ENCODE assay signal across 36 cellular contexts in the genomic region with DNA sequence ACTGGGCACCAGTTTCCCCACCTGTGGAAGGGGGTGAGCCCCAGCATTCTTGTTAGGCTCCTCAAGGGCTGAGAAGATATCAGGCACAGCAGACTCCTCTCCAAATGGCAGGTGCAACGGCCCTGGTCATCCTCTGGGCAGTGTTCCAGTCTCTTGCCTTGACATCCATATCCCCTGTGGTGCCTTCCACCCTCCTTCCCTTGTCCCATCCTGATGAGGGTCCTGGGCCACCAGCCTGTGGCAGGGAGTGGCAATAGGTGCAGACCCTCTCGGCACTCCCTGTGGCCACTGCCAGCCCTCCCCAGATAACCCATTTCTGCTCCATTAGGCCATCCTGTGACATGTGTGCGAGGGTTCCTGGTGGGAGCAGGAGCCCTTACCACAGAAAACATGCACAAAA.
"Had no signal": no experiment of that assay in that cellular context is flagged by ENCODE, and none has a peak within 500 bp of the region (broad histone marks: within the 10 kb centered on the region; RNA-seq: fewer than 3 reads in every experiment).

No MANE protein-coding gene starts in this region.

- H3K9me3 ChIP-seq: esophagus squamous epithelium, gastroesophageal sphincter had no signal

- H3K27me3 Mint-ChIP-seq: activated B cell treated with CpG ODN at 0.5 μM for 24 hours; activated naive CD8-positive, alpha-beta T cell had no signal

- H3K4me1 ChIP-seq: esophagus squamous epithelium, gastroesophageal sphincter had no signal

- H3K36me3 ChIP-seq: brain microvascular endothelial cell, esophagus squamous epithelium, gastroesophageal sphincter, WERI-Rb-1 had no signal

- H3K4me1 Mint-ChIP-seq: activated B cell treated with CpG ODN at 0.5 μM for 24 hours; activated T-helper 17 cell treated with anti-CD3 and anti-CD28 coated beads, Interleukin-2, amount 50 U/mL, for 72 hours; central memory CD8-positive, alpha-beta T cell had no signal

- FAIRE-seq: astrocyte, bronchial epithelial cell, colon, endometrium, endothelial cell of umbilical vein had no signal

- ATAC-seq: activated CD4-positive, CD25-positive, alpha-beta regulatory T cell treated with anti-CD3 and anti-CD28 coated beads, Interleukin-2, amount 50 U/mL, for 24 hours; activated CD8-positive, alpha-beta T cell treated with anti-CD3 and anti-CD28 coated beads for 36 hours; activated T-cell treated with anti-CD3 and anti-CD28 coated beads, Interleukin-2, amount 50 U/mL, for 4 hours; activated T-helper 17 cell treated with anti-CD3 and anti-CD28 coated beads, Interleukin-2, amount 50 U/mL, for 72 hours; effector memory CD8-positive, alpha-beta T cell; gastroesophageal sphincter; T-helper 17 cell had no signal

- H3K36me3 Mint-ChIP-seq: activated naive CD8-positive, alpha-beta T cell had no signal

- H3K4me3 Mint-ChIP-seq: activated B cell treated with CpG ODN at 0.5 μM for 24 hours; activated CD8-positive, alpha-beta T cell treated with anti-CD3 and anti-CD28 coated beads for 36 hours; activated naive CD8-positive, alpha-beta T cell; activated T-cell treated with anti-CD3 and anti-CD28 coated beads, Interleukin-2, amount 50 U/mL, for 4 hours; activated T-helper 17 cell treated with anti-CD3 and anti-CD28 coated beads, Interleukin-2, amount 50 U/mL, for 72 hours; central memory CD8-positive, alpha-beta T cell; effector memory CD8-positive, alpha-beta T cell; T-helper 17 cell; T-helper 2 cell treated with Interferon-gamma antibody and Interleukin-4, amounts not matched to agents 5 μg/mL and 100 μg/mL, for 36 hours had no signal

- H3K4me3 ChIP-seq: esophagus squamous epithelium, gastroesophageal sphincter had no signal

- DNase-seq: activated B cell treated with CpG ODN at 0.5 μM for 24 hours; activated CD4-positive, alpha-beta T cell treated with anti-CD3 and anti-CD28 coated beads for 48 hours; activated CD4-positive, alpha-beta T cell treated with anti-CD3 and anti-CD28 coated beads, Interleukin-2, amount 50 U/mL, for 1 hour; activated CD4-positive, alpha-beta T cell treated with anti-CD3 and anti-CD28 coated beads, Interleukin-2, amount 50 U/mL, for 48 hours; activated CD8-positive, alpha-beta memory T cell treated with anti-CD3 and anti-CD28 coated beads for 24 hours; activated CD8-positive, alpha-beta T cell treated with anti-CD3 and anti-CD28 coated beads for 36 hours; activated effector memory CD4-positive, alpha-beta T cell treated with Interleukin-2 at 50 U/mL for 16 hours; activated gamma-delta T cell treated with Interleukin-2 at 50 U/mL for 16 hours; activated naive CD4-positive, alpha-beta T cell treated with anti-CD3 and anti-CD28 coated beads, Interleukin-2, amount 50 U/mL, for 16 hours; activated naive CD4-positive, alpha-beta T cell treated with Interleukin-2 at 50 U/mL for 16 hours; activated T-cell treated with anti-CD3 and anti-CD28 coated beads, Interleukin-2, amount 50 U/mL, for 4 hours; amniotic stem cell; anterior cingulate cortex; brain microvascular endothelial cell; cortex of kidney; dermis blood vessel endothelial cell; effector CD4-positive, alpha-beta T cell; effector memory CD8-positive, alpha-beta T cell; esophagus squamous epithelium; foreskin melanocyte; T-helper 1 cell; T-helper 17 cell; T1000; WERI-Rb-1 had no signal

- H3K27ac ChIP-seq: brain microvascular endothelial cell, epithelial cell of prostate, esophagus squamous epithelium, gastroesophageal sphincter, WERI-Rb-1 had no signal

- H3K9me3 Mint-ChIP-seq: activated B cell treated with CpG ODN at 0.5 μM for 24 hours; activated CD8-positive, alpha-beta T cell treated with anti-CD3 and anti-CD28 coated beads for 36 hours; activated T-cell treated with anti-CD3 and anti-CD28 coated beads, Interleukin-2, amount 50 U/mL, for 4 hours; activated T-helper 17 cell treated with anti-CD3 and anti-CD28 coated beads, Interleukin-2, amount 50 U/mL, for 72 hours; central memory CD8-positive, alpha-beta T cell; effector memory CD8-positive, alpha-beta T cell; T-helper 2 cell treated with Interferon-gamma antibody and Interleukin-4, amounts not matched to agents 5 μg/mL and 100 μg/mL, for 36 hours had no signal

- H3K27ac Mint-ChIP-seq: activated B cell treated with CpG ODN at 0.5 μM for 24 hours; activated CD8-positive, alpha-beta T cell treated with anti-CD3 and anti-CD28 coated beads for 36 hours; activated naive CD8-positive, alpha-beta T cell; activated T-helper 17 cell treated with anti-CD3 and anti-CD28 coated beads, Interleukin-2, amount 50 U/mL, for 72 hours; T-helper 17 cell; T-helper 2 cell treated with Interferon-gamma antibody and Interleukin-4, amounts not matched to agents 5 μg/mL and 100 μg/mL, for 36 hours had no signal
